Comparison of ENCODE assay signal across 8 cellular contexts in genomic region chr5:137752873-137753226, GRCh38. TPM values are rescaled to one million over a fixed set of nuclear protein-coding genes. Genes with fewer than 3 reads are reported as not detected.
DNase-seq lines count a peak whose midpoint lies in the region; ATAC-seq and TF ChIP-seq lines count a peak whose summit lies in the region.

No MANE protein-coding gene starts in this region.

- H3K9me3 ChIP-seq in ectodermal cell (ENCODE audit: control insufficient read depth, low read length) (no peaks in the 10 kb centered on the region), muscle layer of colon (ENCODE audit: low read length) (no peaks in the 10 kb centered on the region)

- H3K4me3 ChIP-seq in ACC112 (ENCODE audit: low read depth, low read length), result peak overlapping the region; percentile 92
- H3K4me3 ChIP-seq in ectodermal cell (ENCODE audit: insufficient read depth, low read depth, low read length), result peak overlapping the region; percentile 98
- peak overlapping the region; percentile 90 to 97 for H3K4me3 ChIP-seq in muscle layer of colon (ENCODE audit: low read depth in 1 of 2, low read length in 2 of 2)

- H3K27ac ChIP-seq in ACC112 (ENCODE audit: low read depth, low read length) (peak overlapping the region; percentile 92; the same call in 1 of the 2 replicates), ectodermal cell (ENCODE audit: insufficient read depth, low read depth, low read length, poor library complexity, severe bottlenecking) (no peak overlapping the region), muscle layer of colon (ENCODE audit: low read depth, low read length) (peak overlapping the region; percentile 97)

- DNase-seq in H4 (ENCODE audit: low spot score) (peak; percentile 29), SKM-1 (lab: John Stamatoyannopoulos, UW; ENCODE audit: unreplicated experiment) (peak; percentile 36), GM10266 (ENCODE audit: extremely low spot score) (no peak)

- H3K27me3 ChIP-seq in ACC112 (ENCODE audit: insufficient read depth, low read length) (no peaks in the 10 kb centered on the region), ectodermal cell (ENCODE audit: control insufficient read depth, insufficient read depth, low read length, poor library complexity, severe bottlenecking) (no peaks in the 10 kb centered on the region), muscle layer of colon (ENCODE audit: control insufficient read depth in 1 of 2, insufficient read depth in 2 of 2, low read length in 2 of 2) (no peaks in the 10 kb centered on the region)

- H3K4me1 ChIP-seq in ACC112 (ENCODE audit: control insufficient read depth, insufficient read depth, low read length, unreplicated experiment) (peaks cover 9% of the 10 kb centered on the region), ectodermal cell (ENCODE audit: control insufficient read depth, insufficient read depth, low read length) (peaks cover 5% of the 10 kb centered on the region), muscle layer of colon (ENCODE audit: insufficient read depth, low read length) (peaks cover 18% of the 10 kb centered on the region)

- H3K79me2 ChIP-seq in ACC112 (ENCODE audit: control insufficient read depth, insufficient read depth, low read length, unreplicated experiment), result peaks cover 42% of the 10 kb centered on the region

- ATAC-seq in GM21423 (IDR thresholded peaks at IDR 0.05; ENCODE audit: unreplicated experiment) (no peak), GM21390 (IDR thresholded peaks at IDR 0.05; ENCODE audit: unreplicated experiment) (no peak)

- H2AFZ ChIP-seq in ACC112 (ENCODE audit: low read length, unreplicated experiment), result no peak overlapping the region

- WGBS in ectodermal cell, 2 experiments, result 0 to 1% methylated on average over 6 of the region's 6 CpGs

- peaks cover 12% of the 10 kb centered on the region for H3K36me3 ChIP-seq in ACC112 (ENCODE audit: insufficient read depth, low read length)
- H3K36me3 ChIP-seq in ectodermal cell (ENCODE audit: control insufficient read depth, insufficient read depth, low read length), result no peaks in the 10 kb centered on the region
- H3K36me3 ChIP-seq in muscle layer of colon (ENCODE audit: insufficient read depth, low read length), result no peaks in the 10 kb centered on the region

- no peak for TF ChIP-seq CTCF in GM10266 (IDR thresholded peaks at IDR 0.05; ENCODE audit: control insufficient read depth, insufficient read depth, low read depth, missing control alignments)

- peak overlapping the region; percentile 99 for H3K9ac ChIP-seq in muscle layer of colon (ENCODE audit: low read length)

RNA-seq across cellular contexts. Expression of gene HNRNPA0, which starts 1.3 kb away (rescaled TPM):
- 9.2 and 10.7 TPM in 2 replicates for total RNA-seq in H4 (2014; rRNA removed; shearing (Covaris generic))
- 123 TPM for polyA plus RNA-seq in ectodermal cell (2013, experiment 1 of 4)
- 128 TPM for polyA plus RNA-seq in ectodermal cell (2013, experiment 2 of 4)
- 78.3 TPM for polyA plus RNA-seq in ectodermal cell (2013, experiment 3 of 4)
- 85.6 TPM for polyA plus RNA-seq in ectodermal cell (2013, experiment 4 of 4)

RNA-seq across cellular contexts. Expression of gene KLHL3, which starts 17.0 kb away (rescaled TPM):
- 0.27 and 0.37 TPM in 2 replicates for total RNA-seq in H4 (2014; rRNA removed; shearing (Covaris generic))
- 11.2 TPM for polyA plus RNA-seq in ectodermal cell (2013, experiment 1 of 4)
- 10.5 TPM for polyA plus RNA-seq in ectodermal cell (2013, experiment 2 of 4)
- 9.5 TPM for polyA plus RNA-seq in ectodermal cell (2013, experiment 3 of 4)
- 8.9 TPM for polyA plus RNA-seq in ectodermal cell (2013, experiment 4 of 4)
